25 cellular contexts compared by ENCODE assay signal in genomic region chr20:45429618-45430017, GRCh38. TPM values are rescaled to one million over a fixed set of nuclear protein-coding genes. Genes with fewer than 3 reads are reported as not detected.
"Had no signal": no experiment of that assay in that cellular context is flagged by ENCODE, and none has a peak within 500 bp of the region (broad histone marks: within the 10 kb centered on the region; RNA-seq: fewer than 3 reads in every experiment).

No MANE protein-coding gene starts in this region.

- H3K9me3 Mint-ChIP-seq: activated naive CD4-positive, alpha-beta T cell treated with anti-CD3 and anti-CD28 coated beads, Interleukin-2, amount 10 ng/mL, durations not matched to agents 7 days and 5 days; activated T-cell treated with anti-CD3 and anti-CD28 coated beads, Interleukin-2, amount 50 U/mL, for 72 hours; dendritic cell treated with granulocyte-macrophage colony-stimulating factor and Interleukin-4, amounts not matched to agents 40 ng/mL and 50 ng/mL, for 4 days; T-cell; T-helper 2 cell treated with Interferon-gamma antibody and Interleukin-4, amounts not matched to agents 5 μg/mL and 100 μg/mL, for 36 hours had no signal

- H3K27ac Mint-ChIP-seq: activated naive CD4-positive, alpha-beta T cell treated with anti-CD3 and anti-CD28 coated beads, Interleukin-2, amount 10 ng/mL, durations not matched to agents 7 days and 5 days; activated T-cell treated with anti-CD3 and anti-CD28 coated beads, Interleukin-2, amount 50 U/mL, for 72 hours; dendritic cell treated with granulocyte-macrophage colony-stimulating factor and Interleukin-4, amounts not matched to agents 40 ng/mL and 50 ng/mL, for 4 days; naive B cell; stimulated activated memory B cell treated with anti-CD40 and anti-IgM and Interleukin-4, amounts not matched to agents 10 μg/mL and 1 μg/mL and 100 μg/mL, for 72 hours; T-cell; T-helper 2 cell treated with Interferon-gamma antibody and Interleukin-4, amounts not matched to agents 5 μg/mL and 100 μg/mL, for 36 hours had no signal

- H3K4me3 ChIP-seq: right lobe of liver, thyroid gland had no signal

- DNase-seq: activated CD4-positive, alpha-beta T cell treated with anti-CD3 and anti-CD28 coated beads for 1 hour; activated CD4-positive, alpha-beta T cell treated with anti-CD3 and anti-CD28 coated beads, Interleukin-2, amount 50 U/mL, for 4 hours; activated effector memory CD4-positive, alpha-beta T cell treated with Interleukin-2 at 50 U/mL for 16 hours; activated naive CD4-positive, alpha-beta T cell treated with anti-CD3 and anti-CD28 coated beads, Interleukin-2, amount 10 ng/mL, durations not matched to agents 7 days and 5 days; activated T-cell treated with anti-CD3 and anti-CD28 coated beads, Interleukin-2, amount 50 U/mL, for 72 hours; effector CD8-positive, alpha-beta T cell; foreskin keratinocyte; left colon; mesenchymal stem cell; naive B cell; right lobe of liver; small intestine; stimulated activated CD4-positive, alpha-beta T cell treated with anti-CD3 and anti-CD28 coated beads, Interleukin-15, amount 100 ng/mL, for 24 hours; T-cell; thyroid gland had no signal

- H3K27ac ChIP-seq: foreskin keratinocyte, parathyroid adenoma, right lobe of liver, thyroid gland, VCaP had no signal

- H3K9me3 ChIP-seq: right lobe of liver, thyroid gland had no signal

- H3K27me3 Mint-ChIP-seq: activated naive CD4-positive, alpha-beta T cell treated with anti-CD3 and anti-CD28 coated beads, Interleukin-2, amount 10 ng/mL, durations not matched to agents 7 days and 5 days; dendritic cell treated with granulocyte-macrophage colony-stimulating factor and Interleukin-4, amounts not matched to agents 40 ng/mL and 50 ng/mL, for 4 days; naive B cell; stimulated activated memory B cell treated with anti-CD40 and anti-IgM and Interleukin-4, amounts not matched to agents 10 μg/mL and 1 μg/mL and 100 μg/mL, for 72 hours; T-cell had no signal

- FAIRE-seq: islet of Langerhans, small intestine had no signal

- H3K27me3 ChIP-seq: foreskin keratinocyte, right lobe of liver, thyroid gland had no signal

- H3K4me1 ChIP-seq: foreskin keratinocyte, parathyroid adenoma, right lobe of liver, thyroid gland had no signal

- ATAC-seq: activated T-cell treated with anti-CD3 and anti-CD28 coated beads, Interleukin-2, amount 50 U/mL, for 72 hours; foreskin keratinocyte; left colon; right lobe of liver; stimulated activated memory B cell treated with anti-CD40 and anti-IgM and Interleukin-4, amounts not matched to agents 10 μg/mL and 1 μg/mL and 100 μg/mL, for 72 hours; T-cell had no signal

- H3K4me3 Mint-ChIP-seq: activated naive CD4-positive, alpha-beta T cell treated with anti-CD3 and anti-CD28 coated beads, Interleukin-2, amount 10 ng/mL, durations not matched to agents 7 days and 5 days; activated T-cell treated with anti-CD3 and anti-CD28 coated beads, Interleukin-2, amount 50 U/mL, for 72 hours; dendritic cell treated with granulocyte-macrophage colony-stimulating factor and Interleukin-4, amounts not matched to agents 40 ng/mL and 50 ng/mL, for 4 days; naive B cell; stimulated activated memory B cell treated with anti-CD40 and anti-IgM and Interleukin-4, amounts not matched to agents 10 μg/mL and 1 μg/mL and 100 μg/mL, for 72 hours; T-cell; T-helper 2 cell treated with Interferon-gamma antibody and Interleukin-4, amounts not matched to agents 5 μg/mL and 100 μg/mL, for 36 hours had no signal

RNA-seq across cellular contexts. Expression of gene WFDC2, which starts 39.9 kb away (rescaled TPM):
- total RNA-seq: chondrocyte had no signal
- polyA plus RNA-seq: neural cell had no signal

RNA-seq across cellular contexts. Expression of gene TP53TG5, which starts 51.5 kb away (rescaled TPM):
- total RNA-seq: chondrocyte, foreskin keratinocyte, lower leg skin, mucosa of gallbladder, right lobe of liver, thyroid gland had no signal
- polyA plus RNA-seq: foreskin keratinocyte, neural cell had no signal
